2 cellular contexts compared by ENCODE assay signal in genomic region chr15:47439870-47440155, GRCh38.
TF ChIP-seq lines count a peak whose summit lies in the region.

No MANE protein-coding gene starts in this region.

TF ChIP-seq in SK-N-SH, 30 proteins besides CTCF, POLR2A, EP300 and RAD21 (continued from another document):
- TF ChIP-seq IRF3 (IDR thresholded peaks at IDR 0.05; ENCODE audit: low read depth, low read length), result no peak
- TF ChIP-seq CHD2 (IDR thresholded peaks at IDR 0.05; ENCODE audit: low read length, partially characterized antibody), result no peak
- TF ChIP-seq GATA2 (CRISPR knock-in tag; IDR thresholded peaks at IDR 0.05), result no peak

TF ChIP-seq in SK-N-SH treated with all-trans-retinoic acid at 6 μM for 48 hours, 23 proteins besides CTCF, POLR2A, EP300 and RAD21 (continued from another document):
- TF ChIP-seq CSRNP3 (CRISPR knock-in tag; IDR thresholded peaks at IDR 0.05) (no peak), TOX (CRISPR knock-in tag; IDR thresholded peaks at IDR 0.05; ENCODE audit: borderline replicate concordance) (no peak), ISL1 (CRISPR knock-in tag; IDR thresholded peaks at IDR 0.05) (no peak), ZFP30 (CRISPR knock-in tag; IDR thresholded peaks at IDR 0.05) (no peak), TCF4 (CRISPR knock-in tag; IDR thresholded peaks at IDR 0.05; ENCODE audit: borderline replicate concordance) (no peak), GLIS3 (CRISPR knock-in tag; IDR thresholded peaks at IDR 0.05) (no peak), PPARA (CRISPR knock-in tag; IDR thresholded peaks at IDR 0.05; ENCODE audit: borderline replicate concordance) (no peak), BACH2 (CRISPR knock-in tag; IDR thresholded peaks at IDR 0.05; ENCODE audit: borderline replicate concordance) (no peak), ZC3H10 (CRISPR knock-in tag; IDR thresholded peaks at IDR 0.05) (no peak), CREB5 (CRISPR knock-in tag; IDR thresholded peaks at IDR 0.05; ENCODE audit: low read depth) (no peak), ZNF70 (CRISPR knock-in tag; IDR thresholded peaks at IDR 0.05) (no peak), ZFP3 (CRISPR knock-in tag; IDR thresholded peaks at IDR 0.05) (no peak), ARNTL (CRISPR knock-in tag; IDR thresholded peaks at IDR 0.05; ENCODE audit: borderline replicate concordance, low read depth) (no peak), ZNF565 (CRISPR knock-in tag; conservative IDR thresholded peaks at IDR 0.05; ENCODE audit: low read depth) (no peak), CSDC2 (CRISPR knock-in tag; IDR thresholded peaks at IDR 0.05) (no peak), PATZ1 (CRISPR knock-in tag; IDR thresholded peaks at IDR 0.05; ENCODE audit: borderline replicate concordance) (no peak), ZNF8 (CRISPR knock-in tag; IDR thresholded peaks at IDR 0.05) (no peak)
